ENCODE assay signal across 14 cellular contexts in genomic region chr12:52969828-52970569, GRCh38. TPM values are rescaled to one million over a fixed set of nuclear protein-coding genes. Genes with fewer than 3 reads are reported as not detected.
DNase-seq lines count a peak whose midpoint lies in the region; ATAC-seq and TF ChIP-seq lines count a peak whose summit lies in the region.
"Had no signal": no experiment of that assay in that cellular context is flagged by ENCODE, and none has a peak within 500 bp of the region (broad histone marks: within the 10 kb centered on the region; RNA-seq: fewer than 3 reads in every experiment).

No MANE protein-coding gene starts in this region.

- H3F3A ChIP-seq in PC-9 (ENCODE audit: insufficient read depth, low read depth), result peaks cover 53% of the 10 kb centered on the region

- no peaks in the 10 kb centered on the region for H3K36me3 ChIP-seq in PC-9 (ENCODE audit: low read depth)
- H3K36me3 ChIP-seq in hepatocyte (replicated peaks; ENCODE audit: insufficient read depth, low read depth), result no peaks in the 10 kb centered on the region
- H3K36me3 ChIP-seq in stomach, result no peaks in the 10 kb centered on the region

- peak; percentile 28 for DNase-seq in NCI-H2107 treated with DMSO at 0.1 percent for 48 hours (lab: John Stamatoyannopoulos, UW; ENCODE audit: unreplicated experiment)
- DNase-seq in NCI-H2107 (lab: John Stamatoyannopoulos, UW), result no peak
- DNase-seq in PC-9, result peak; percentile 90 to 98
- DNase-seq in hepatocyte (ENCODE audit: low spot score), result peak; percentile 59
- DNase-seq in stomach, result peak; percentile 91
- no peak for DNase-seq in kidney tubule cell (ENCODE audit: low spot score)
- no peak for DNase-seq in mesenteric fat pad (ENCODE audit: low spot score)
- DNase-seq: activated T-cell treated with anti-CD3 and anti-CD28 coated beads, Interleukin-2, amount 50 U/mL, for 4 hours; aorta; DMS153; naive B cell; NCI-H1436; stimulated activated naive CD8-positive, alpha-beta T cell treated with anti-CD3 and anti-CD28 coated beads, Interleukin-15, Interleukin-2, amounts not matched to agents 100 U/mL and 50 U/mL, for 24 hours had no signal

- POLR2A ChIA-PET in PC-9 (lab: Charles Lee; ENCODE audit: unreplicated experiment), result interaction anchor here (0.5 to 3.1 kb wide), 22 partner anchors 10 to 940 kb away, joined by 3 to 62 read pairs (median 5); partner anchors contain the start of genes KRT18, KRT8 and KRT80

- ATAC-seq in GM19455 (IDR thresholded peaks at IDR 0.05; ENCODE audit: unreplicated experiment), result no peak
- ATAC-seq: activated T-cell treated with anti-CD3 and anti-CD28 coated beads, Interleukin-2, amount 50 U/mL, for 4 hours; stimulated activated naive CD8-positive, alpha-beta T cell treated with anti-CD3 and anti-CD28 coated beads, Interleukin-15, Interleukin-2, amounts not matched to agents 100 U/mL and 50 U/mL, for 24 hours had no signal

- WGBS in hepatocyte (ENCODE audit: low lambda C conversion rate, missing lambda C conversion rate), result 24% methylated on average over 7 of the region's 7 CpGs
- 34 to 51% (median 36%) methylated on average over 7 of the region's 7 CpGs for WGBS in stomach, 5 donors

- H3K9me2 ChIP-seq in PC-9 (ENCODE audit: insufficient read depth) (no peaks in the 10 kb centered on the region), hepatocyte (replicated peaks; ENCODE audit: insufficient read depth) (no peaks in the 10 kb centered on the region)

- peak overlapping the region; percentile 99 for H3K27ac ChIP-seq in PC-9
- peak overlapping the region; percentile 77 for H3K27ac ChIP-seq in hepatocyte
- H3K27ac ChIP-seq in stomach, result no peak overlapping the region

- CTCF ChIA-PET in PC-9 (lab: Charles Lee), result interaction anchor here (1.0 to 2.6 kb wide), 6 partner anchors 13 to 90 kb away, joined by 3 to 20 read pairs (median 5); partner anchors contain the start of gene KRT8

- H2AFZ ChIP-seq in PC-9 (no peak overlapping the region), hepatocyte (no peak overlapping the region)

- no peaks in the 10 kb centered on the region for H4K20me1 ChIP-seq in PC-9 (ENCODE audit: insufficient read depth)
- H4K20me1 ChIP-seq in hepatocyte (ENCODE audit: insufficient read depth, poor library complexity, severe bottlenecking), result no peaks in the 10 kb centered on the region

- peaks cover 67% of the 10 kb centered on the region for H3K4me1 ChIP-seq in PC-9 (replicated peaks; ENCODE audit: insufficient read depth)
- peaks cover 32% of the 10 kb centered on the region for H3K4me1 ChIP-seq in hepatocyte (ENCODE audit: insufficient read depth)
- peaks cover 0 to 20% (median 13%) of the 10 kb centered on the region in 4 donors for H3K4me1 ChIP-seq in stomach

- TF ChIP-seq CTCF in PC-9 (conservative IDR thresholded peaks at IDR 0.05), result no peak
- TF ChIP-seq CTCF in hepatocyte (IDR thresholded peaks at IDR 0.05; ENCODE audit: poor library complexity), result no peak
- no peak for TF ChIP-seq CTCF in stomach (IDR thresholded peaks at IDR 0.05)

- H3K79me2 ChIP-seq in PC-9 (ENCODE audit: low read depth) (peaks cover 9% of the 10 kb centered on the region; the same call in 1 of the 2 replicates), hepatocyte (peaks cover 6% of the 10 kb centered on the region)

- H3K4me3 ChIP-seq in PC-9, result peak overlapping the region; percentile 28; the same call in 1 of the 2 replicates
- H3K4me3 ChIP-seq in hepatocyte, result no peak overlapping the region
- no peak overlapping the region for H3K4me3 ChIP-seq in stomach

- no TSS peak for BruUV-seq in PC-9 (replicated peaks; lab: Mats Ljungman, UMichigan)

- no peaks in the 10 kb centered on the region for H3K9me3 ChIP-seq in PC-9 (ENCODE audit: insufficient read depth, low read depth)
- H3K9me3 ChIP-seq in hepatocyte (ENCODE audit: low read depth), result no peaks in the 10 kb centered on the region
- H3K9me3 ChIP-seq in stomach, result no peaks in the 10 kb centered on the region

- H3K4me2 ChIP-seq in PC-9 (peak overlapping the region; percentile 80), hepatocyte (peak overlapping the region; percentile 39)

- no peak for TF ChIP-seq EP300 in stomach (IDR thresholded peaks at IDR 0.05)

- intact Hi-C loops in PC-9 (cut with micrococcal nuclease; ENCODE audit: unreplicated experiment) (loop anchor here (1.0 to 10.0 kb wide), 7 partner anchors 17 to 822 kb away; partner anchors contain the start of genes KRT5 and KRT8), stomach (cut with DNase I; ENCODE audit: low total_unique reads) (loop anchor here (10.0 kb wide), 1 partner anchor 595 kb away; no protein-coding TSS in a partner anchor)

- H3K27me3 ChIP-seq in PC-9 (ENCODE audit: insufficient read depth, low read depth), result no peaks in the 10 kb centered on the region
- H3K27me3 ChIP-seq in hepatocyte, result no peaks in the 10 kb centered on the region
- H3K27me3 ChIP-seq in stomach, result peaks cover 0 to 18% (median 7%) of the 10 kb centered on the region in 3 donors

- no peak for TF ChIP-seq POLR2A in stomach (IDR thresholded peaks at IDR 0.05)

RNA-seq across cellular contexts. Expression of gene KRT18, which starts 21.1 kb away (rescaled TPM):
- total RNA-seq in PC-9 (2021), result 2,869 and 2,977 TPM in 2 replicates
- 676 and 753 TPM in 2 replicates for total RNA-seq in hepatocyte
- polyA plus RNA-seq in hepatocyte, result 1,621 and 1,849 TPM in 2 replicates
- total RNA-seq in stomach, result 100 to 1,000 TPM in 4 of 5 donors, 10 to 100 TPM in 1; 68.3 to 648 (median 309) TPM
- 100 to 1,000 TPM; 369 to 525 (median 391) TPM for polyA plus RNA-seq in stomach
- 4.6 TPM for total RNA-seq in mesenteric fat pad

RNA-seq across cellular contexts. Expression of gene EIF4B, which starts 36.3 kb away (rescaled TPM):
- total RNA-seq in PC-9 (2021) (531 and 615 TPM in 2 replicates), hepatocyte (435 and 449 TPM in 2 replicates), stomach (100 to 1,000 TPM; 319 to 833 (median 400) TPM), mesenteric fat pad (393 TPM)
- polyA plus RNA-seq in hepatocyte (53.5 and 65.1 TPM in 2 replicates), stomach (100 to 1,000 TPM; 101 to 262 (median 179) TPM)

Comparison
In these comparisons a context has a peak if more than half of its experiments do, and no peak if none do; other contexts are left out.
1. DNase-seq: peak in NCI-H2107 treated with DMSO at 0.1 percent for 48 hours (single experiment), PC-9 (2 of 2), hepatocyte (single experiment) and stomach (single experiment); none in NCI-H2107 (single experiment), kidney tubule cell (single experiment) and mesenteric fat pad (single experiment).
2. H3K27ac ChIP-seq: peak in PC-9 (single experiment) and hepatocyte (single experiment); none in stomach (0 of 5).
3. RNA of gene KRT18, which starts 21.1 kb away (total RNA-seq): 2,869 to 2,977 TPM in PC-9, 676 to 753 TPM in hepatocyte and 68.3 to 648 TPM in stomach; 4.6 TPM in mesenteric fat pad (single experiment); every median in the first group is over 10 times any median in the second.